In the genomic region with DNA sequence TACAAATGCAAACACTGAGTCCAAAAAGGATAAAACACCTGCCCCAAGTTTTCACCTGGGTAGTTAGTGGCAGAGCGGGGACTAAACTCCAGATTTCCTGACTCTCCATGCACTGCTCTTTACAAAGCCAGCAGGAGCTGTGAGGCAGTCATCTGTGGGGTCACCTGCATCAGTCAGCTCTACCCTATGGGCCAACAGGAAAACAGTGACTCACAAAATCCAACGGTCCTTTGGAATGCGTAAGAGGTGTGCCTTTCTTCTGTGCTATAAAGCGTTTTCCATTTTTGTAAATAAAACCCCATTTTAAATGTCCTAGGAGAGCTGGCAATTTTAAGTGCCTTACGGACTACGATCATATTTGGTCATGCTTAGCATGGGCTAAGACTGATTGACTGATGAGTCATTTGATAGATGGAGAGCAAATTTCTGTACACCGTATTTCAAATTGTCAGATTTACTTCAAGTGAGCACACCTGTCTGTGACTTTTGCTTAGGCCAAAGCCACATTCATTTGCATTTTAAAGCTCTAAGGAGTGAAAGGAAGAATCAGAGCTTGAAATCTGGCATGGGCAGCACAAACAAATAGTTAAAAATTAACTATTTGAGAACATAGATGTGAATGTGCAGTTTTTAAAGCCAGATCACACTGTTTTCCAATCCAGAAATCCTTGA, we compare ENCODE assay signal across 14 cellular contexts. TPM values are rescaled to one million over a fixed set of nuclear protein-coding genes. Genes with fewer than 3 reads are reported as not detected.
A peak's percentile ranks its signal among the peaks of the same experiment; 100 is the strongest.
DNase-seq lines count a peak whose midpoint lies in the region; ATAC-seq, FAIRE-seq and TF ChIP-seq lines count a peak whose summit lies in the region.
"Had no signal": no experiment of that assay in that cellular context is flagged by ENCODE, and none has a peak within 500 bp of the region (broad histone marks: within the 10 kb centered on the region; RNA-seq: fewer than 3 reads in every experiment).

No MANE protein-coding gene starts in this region.

- no peak for TF ChIP-seq POLR2A in testis (IDR thresholded peaks at IDR 0.05)

- H3K9me3 ChIP-seq in iPS-20b (ENCODE audit: insufficient read depth, low read depth, low read length) (no peaks in the 10 kb centered on the region), testis (no peaks in the 10 kb centered on the region)
- H3K9me3 ChIP-seq: psoas muscle had no signal

- H3K27me3 ChIP-seq in iPS-20b (ENCODE audit: insufficient read depth, low read length) (peaks cover 41% of the 10 kb centered on the region), testis (no peaks in the 10 kb centered on the region)

- intact Hi-C loops in testis (cut with DNase I; ENCODE audit: low total_unique reads), result no loop called here

- TF ChIP-seq CTCF in testis (IDR thresholded peaks at IDR 0.05) (no peak), foreskin fibroblast (IDR thresholded peaks at IDR 0.05; ENCODE audit: low read depth, low read length) (no peak)

- WGBS in testis, 2 donors, result 82% methylated on average over 7 of the region's 7 CpGs

- peak overlapping the region; percentile 11; the same call in 1 of the 2 replicates for H3K4me3 ChIP-seq in iPS-20b (ENCODE audit: low read length)
- no peak overlapping the region for H3K4me3 ChIP-seq in testis
- H3K4me3 ChIP-seq in foreskin fibroblast (ENCODE audit: low read depth in 1 of 2, low read length in 2 of 2), result no peak overlapping the region
- H3K4me3 ChIP-seq: psoas muscle had no signal

- H3K36me3 ChIP-seq in iPS-20b (ENCODE audit: insufficient read depth, low read depth, low read length) (no peaks in the 10 kb centered on the region), testis (ENCODE audit: low read depth, missing control alignments) (no peaks in the 10 kb centered on the region)

- no peak overlapping the region for H3K27ac ChIP-seq in iPS-20b (ENCODE audit: low read length)
- no peak overlapping the region for H3K27ac ChIP-seq in testis
- H3K27ac ChIP-seq: psoas muscle had no signal

- peaks cover 42% of the 10 kb centered on the region for H3K4me1 ChIP-seq in iPS-20b (ENCODE audit: insufficient read depth, low read length)
- no peaks in the 10 kb centered on the region for H3K4me1 ChIP-seq in testis
- H3K4me1 ChIP-seq: psoas muscle had no signal

- DNase-seq in GM19239 (ENCODE audit: insufficient read length, low spot score) (no peak), testis (no peak), foreskin fibroblast (no peak)
- DNase-seq in activated effector memory CD4-positive, alpha-beta T cell treated with Interleukin-2 at 50 U/mL for 16 hours, result no peak
- DNase-seq: activated T-cell treated with anti-CD3 and anti-CD28 coated beads, Interleukin-2, amount 50 U/mL, for 1 hour; NCI-H1105 treated with DMSO at 0.1 percent for 48 hours; NCI-H69; psoas muscle; SHP77; stimulated activated CD4-positive, alpha-beta T cell treated with anti-CD3 and anti-CD28 coated beads, Interleukin-1b, Interleukin-23, amount 100 ng/mL, for 48 hours had no signal

- ATAC-seq in GM18511 (IDR thresholded peaks at IDR 0.05; ENCODE audit: unreplicated experiment) (peak; percentile 78), GM21529 (IDR thresholded peaks at IDR 0.05; ENCODE audit: unreplicated experiment) (peak; percentile 59), HG03571 (IDR thresholded peaks at IDR 0.05; ENCODE audit: unreplicated experiment) (peak; percentile 50)
- ATAC-seq: psoas muscle had no signal

- no peak overlapping the region for H3K9ac ChIP-seq in iPS-20b (ENCODE audit: low read depth, low read length)

- FAIRE-seq in GM19239 (lab: Jason Lieb, UNC), result no peak

RNA-seq across cellular contexts. Expression of a gene that starts 4.4 kb away (rescaled TPM):
- total RNA-seq in testis, result 1 to 10 TPM; 1.1 to 1.3 TPM
- polyA plus RNA-seq in testis (ENCODE audit: insufficient read depth, low read depth, low replicate concordance), result 11.5 TPM
